ENCODE assay signal across 1 cellular context in the genomic region with DNA sequence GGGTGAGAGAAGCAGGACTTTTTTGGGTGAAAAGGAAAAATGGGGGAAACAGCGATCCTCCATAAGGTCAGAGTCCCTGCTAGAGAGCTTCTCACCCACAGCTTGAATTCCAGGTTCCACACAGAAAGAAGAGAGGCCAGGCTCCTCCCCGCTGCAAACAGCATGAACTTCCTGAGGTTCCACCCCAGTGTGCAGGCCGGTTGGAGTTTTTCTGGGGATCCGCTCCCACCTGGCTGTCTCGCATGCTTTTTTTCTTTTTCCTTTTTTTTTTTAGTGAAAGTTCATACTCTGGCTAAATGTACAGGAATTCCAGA.
TF ChIP-seq lines count a peak whose summit lies in the region.

No MANE protein-coding gene starts in this region.

TF ChIP-seq in IMR-90, 13 proteins besides CTCF, POLR2A, EP300 and RAD21:
- TF ChIP-seq MXI1 (IDR thresholded peaks at IDR 0.05; ENCODE audit: borderline replicate concordance, low read depth, low read length) (no peak), SMC3 (IDR thresholded peaks at IDR 0.05; ENCODE audit: low read depth, low read length) (no peak), CEBPB (IDR thresholded peaks at IDR 0.05; ENCODE audit: low read depth, low read length) (no peak), CHD1 (IDR thresholded peaks at IDR 0.05; ENCODE audit: low read depth, low read length) (no peak), RCOR1 (IDR thresholded peaks at IDR 0.05; ENCODE audit: insufficient replicate concordance, low read length) (no peak)
